24 cellular contexts compared by ENCODE assay signal in the genomic region with DNA sequence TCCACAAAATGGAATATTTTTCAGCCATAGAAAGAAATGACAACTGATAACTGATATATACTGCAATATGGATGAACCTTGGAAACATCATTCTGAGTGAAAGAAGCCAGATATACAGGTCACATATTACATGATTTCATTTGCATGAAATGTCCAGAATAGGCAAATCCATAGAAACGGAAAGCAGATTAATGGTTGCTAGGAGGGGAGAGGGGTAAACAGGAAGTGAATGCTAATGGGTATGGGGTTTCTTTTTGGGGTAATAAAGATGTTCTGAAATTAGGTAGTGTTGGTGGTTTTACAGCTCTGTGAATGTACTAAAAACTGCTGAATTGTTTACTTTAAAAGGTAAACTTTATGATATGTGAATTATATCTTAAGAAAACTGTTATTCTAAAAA. TPM values are rescaled to one million over a fixed set of nuclear protein-coding genes. Genes with fewer than 3 reads are reported as not detected.
DNase-seq lines count a peak whose midpoint lies in the region; ATAC-seq, FAIRE-seq and TF ChIP-seq lines count a peak whose summit lies in the region.
"Had no signal": no experiment of that assay in that cellular context is flagged by ENCODE, and none has a peak within 500 bp of the region (broad histone marks: within the 10 kb centered on the region; RNA-seq: fewer than 3 reads in every experiment).

No MANE protein-coding gene starts in this region.

- H3K4me3 Mint-ChIP-seq in CD4-positive, CD25-positive, alpha-beta regulatory T cell = no peak overlapping the region
- H3K4me3 Mint-ChIP-seq in endothelial cell (ENCODE audit: unreplicated experiment) = no peak overlapping the region
- H3K4me3 Mint-ChIP-seq: CD8-positive, alpha-beta memory T cell; HFFc6 had no signal

- peak overlapping the region; percentile 35 for H3K4me2 ChIP-seq in Loucy (ENCODE audit: low read depth, low read length, poor library complexity, severe bottlenecking)
- H3K4me2 ChIP-seq: BLaER1 had no signal

- no peak for TF ChIP-seq POLR2A in gastroesophageal sphincter (IDR thresholded peaks at IDR 0.05)

- no peak for DNase-seq in CD4-positive, CD25-positive, alpha-beta regulatory T cell
- DNase-seq in GM19239 (ENCODE audit: insufficient read length, low spot score) (no peak), endothelial cell (ENCODE audit: low spot score) (no peak), medulla oblongata (ENCODE audit: extremely low spot score) (no peak), NCI-H1417 (lab: John Stamatoyannopoulos, UW) (no peak), NCI-H69 (lab: John Stamatoyannopoulos, UW) (no peak)
- DNase-seq: ACHN; CD8-positive, alpha-beta memory T cell; COR-L47; DMS 273 treated with DMSO at 0.1 percent for 48 hours; DMS53; DND-41; GOT3; H7; HFFc6; IMR-90; Kasumi-1; KBM-7 had no signal

- no peaks in the 10 kb centered on the region for H3K9me2 ChIP-seq in Loucy (replicated peaks; ENCODE audit: low read depth, low read length)

- peaks cover 49% of the 10 kb centered on the region for H3K79me2 ChIP-seq in Loucy (ENCODE audit: insufficient read depth, low read length)

- no peak overlapping the region for H3K27ac ChIP-seq in CD4-positive, CD25-positive, alpha-beta regulatory T cell (ENCODE audit: insufficient read depth, low read length, poor library complexity, severe bottlenecking)
- H3K27ac ChIP-seq in gastroesophageal sphincter = no peak overlapping the region
- H3K27ac ChIP-seq: BLaER1 had no signal

- H3K36me3 ChIP-seq in CD4-positive, CD25-positive, alpha-beta regulatory T cell (ENCODE audit: control insufficient read depth, insufficient read depth, low read length) = no peaks in the 10 kb centered on the region
- H3K36me3 ChIP-seq in Loucy (ENCODE audit: insufficient read depth, low read length) (peaks cover 78% of the 10 kb centered on the region; the same call in 1 of the 2 replicates), gastroesophageal sphincter (no peaks in the 10 kb centered on the region)

- TF ChIP-seq CTCF in Loucy (conservative IDR thresholded peaks at IDR 0.05; ENCODE audit: low read length) (no peak), endothelial cell (IDR thresholded peaks at IDR 0.05; ENCODE audit: unreplicated experiment) (no peak), gastroesophageal sphincter (IDR thresholded peaks at IDR 0.05) (no peak)

- 64 to 94% methylated on average over 1 of the region's 1 CpG for WGBS in gastroesophageal sphincter (ENCODE audit: low coverage in 1 of 2), 2 donors

- H3K27ac Mint-ChIP-seq in CD4-positive, CD25-positive, alpha-beta regulatory T cell = peak overlapping the region in 2 of 3 donors; percentile 13 to 27
- H3K27ac Mint-ChIP-seq in endothelial cell (ENCODE audit: unreplicated experiment) = peak overlapping the region; percentile 64
- H3K27ac Mint-ChIP-seq: HFFc6 had no signal

- no peak for ATAC-seq in CD4-positive, CD25-positive, alpha-beta regulatory T cell (ENCODE audit: low read depth in 2 of 2)
- ATAC-seq in gastroesophageal sphincter = no peak
- ATAC-seq: HCT116 had no signal

- no peaks in the 10 kb centered on the region for H3F3A ChIP-seq in Loucy (ENCODE audit: low read depth)

- no peaks in the 10 kb centered on the region for H3K36me3 Mint-ChIP-seq in CD4-positive, CD25-positive, alpha-beta regulatory T cell
- no peaks in the 10 kb centered on the region for H3K36me3 Mint-ChIP-seq in endothelial cell (ENCODE audit: low read depth, unreplicated experiment)

- no peak overlapping the region for H3K4me3 ChIP-seq in CD4-positive, CD25-positive, alpha-beta regulatory T cell (ENCODE audit: low read depth, low read length)
- no peak overlapping the region for H3K4me3 ChIP-seq in Loucy (ENCODE audit: low read length, poor library complexity, severe bottlenecking)
- no peak overlapping the region for H3K4me3 ChIP-seq in gastroesophageal sphincter
- H3K4me3 ChIP-seq: BLaER1 had no signal

- H3K9me3 Mint-ChIP-seq in CD4-positive, CD25-positive, alpha-beta regulatory T cell = no peaks in the 10 kb centered on the region
- H3K9me3 Mint-ChIP-seq in endothelial cell (ENCODE audit: unreplicated experiment) = no peaks in the 10 kb centered on the region
- H3K9me3 Mint-ChIP-seq: CD8-positive, alpha-beta memory T cell; HFFc6 had no signal

- H3K9me3 ChIP-seq in CD4-positive, CD25-positive, alpha-beta regulatory T cell (ENCODE audit: control insufficient read depth in 2 of 2, low read length in 2 of 2) = no peaks in the 10 kb centered on the region
- H3K9me3 ChIP-seq in Loucy (ENCODE audit: insufficient read depth, low read depth, low read length) (no peaks in the 10 kb centered on the region), gastroesophageal sphincter (no peaks in the 10 kb centered on the region)
- H3K9me3 ChIP-seq: BLaER1 had no signal

- H3K9ac ChIP-seq in Loucy (ENCODE audit: low read depth, low read length, poor library complexity, severe bottlenecking) = no peak overlapping the region
- H3K9ac ChIP-seq: BLaER1 had no signal

- H3K27me3 Mint-ChIP-seq in CD4-positive, CD25-positive, alpha-beta regulatory T cell = no peaks in the 10 kb centered on the region
- no peaks in the 10 kb centered on the region for H3K27me3 Mint-ChIP-seq in endothelial cell (ENCODE audit: unreplicated experiment)
- H3K27me3 Mint-ChIP-seq: CD8-positive, alpha-beta memory T cell had no signal

- H3K27me3 ChIP-seq in CD4-positive, CD25-positive, alpha-beta regulatory T cell (ENCODE audit: control insufficient read depth, insufficient read depth, low read length) = no peaks in the 10 kb centered on the region
- H3K27me3 ChIP-seq in Loucy (ENCODE audit: insufficient read depth, low read length, poor library complexity, severe bottlenecking) = no peaks in the 10 kb centered on the region
- no peaks in the 10 kb centered on the region for H3K27me3 ChIP-seq in gastroesophageal sphincter
- H3K27me3 ChIP-seq: BLaER1 had no signal

- no peak overlapping the region for H2AFZ ChIP-seq in Loucy (ENCODE audit: low read length)

- H3K4me1 Mint-ChIP-seq in CD4-positive, CD25-positive, alpha-beta regulatory T cell = peaks cover 4 to 9% (median 6%) of the 10 kb centered on the region in 4 donors
- no peaks in the 10 kb centered on the region for H3K4me1 Mint-ChIP-seq in endothelial cell (ENCODE audit: unreplicated experiment)

- TF ChIP-seq EP300 in gastroesophageal sphincter (IDR thresholded peaks at IDR 0.05) = no peak

- H4K20me1 ChIP-seq in Loucy (ENCODE audit: insufficient read depth, low read length, poor library complexity, severe bottlenecking) = peaks cover 27% of the 10 kb centered on the region
- H4K20me1 ChIP-seq: BLaER1 had no signal

- H3K4me1 ChIP-seq in CD4-positive, CD25-positive, alpha-beta regulatory T cell (ENCODE audit: control insufficient read depth, insufficient read depth, low read length, poor library complexity, severe bottlenecking) = peaks cover 3% of the 10 kb centered on the region
- peaks cover 46% of the 10 kb centered on the region for H3K4me1 ChIP-seq in Loucy (ENCODE audit: insufficient read depth, low read length, poor library complexity, severe bottlenecking)
- no peaks in the 10 kb centered on the region for H3K4me1 ChIP-seq in gastroesophageal sphincter

- peak; percentile 18 for FAIRE-seq in GM19239 (lab: Jason Lieb, UNC)
- FAIRE-seq: G401.6, HTR-8/SVneo had no signal

RNA-seq across cellular contexts. Expression of a gene that starts 6.5 kb away (rescaled TPM):
- total RNA-seq in CD4-positive, CD25-positive, alpha-beta regulatory T cell = 1.9 TPM
- polyA plus RNA-seq in CD4-positive, CD25-positive, alpha-beta regulatory T cell = 1 to 10 TPM; 1.1 to 5.7 (median 3.2) TPM
- total RNA-seq in endothelial cell (ENCODE audit: unreplicated experiment) (12.5 TPM), gastroesophageal sphincter (under 1 TPM in 3 of 4 donors, not detected in 1; 0.40 to 0.74 (median 0.54) TPM)

RNA-seq across cellular contexts. Expression of a gene that starts 16.8 kb away (rescaled TPM):
- 11.4 TPM for total RNA-seq in CD4-positive, CD25-positive, alpha-beta regulatory T cell
- 10 to 100 TPM; 33.2 to 43.1 (median 37.7) TPM for polyA plus RNA-seq in CD4-positive, CD25-positive, alpha-beta regulatory T cell
- 188 TPM for total RNA-seq in endothelial cell (ENCODE audit: unreplicated experiment)
- 10 to 100 TPM; 43.1 to 53.9 (median 47.1) TPM for total RNA-seq in gastroesophageal sphincter
